In genomic region chr2:142220239-142220638, GRCh38 we compare ENCODE assay signal across 18 cellular contexts.
"Had no signal": no experiment of that assay in that cellular context is flagged by ENCODE, and none has a peak within 500 bp of the region (broad histone marks: within the 10 kb centered on the region; RNA-seq: fewer than 3 reads in every experiment).

No MANE protein-coding gene starts in this region.

- H3K27ac ChIP-seq: gastrocnemius medialis, heart right ventricle, neutrophil, spleen, tibial artery, upper lobe of right lung, vagina had no signal

- H3K4me1 ChIP-seq: gastrocnemius medialis, heart right ventricle, spleen, tibial artery, upper lobe of right lung, vagina had no signal

- H3K4me3 ChIP-seq: gastrocnemius medialis, heart right ventricle, mucosa of descending colon, spleen, tibial artery, upper lobe of right lung, vagina had no signal

- H3K4me3 Mint-ChIP-seq: endodermal cell; naive thymus-derived CD8-positive, alpha-beta T cell; stimulated activated memory B cell treated with anti-CD40 and anti-IgM and Interleukin-4, amounts not matched to agents 10 μg/mL and 1 μg/mL and 100 μg/mL, for 72 hours; stimulated activated naive CD8-positive, alpha-beta T cell treated with anti-CD3 and anti-CD28 coated beads, Interleukin-15, Interleukin-2, amounts not matched to agents 100 ng/mL and 50 ng/mL, for 24 hours had no signal

- H3K9me3 Mint-ChIP-seq: endodermal cell had no signal

- H3K27me3 Mint-ChIP-seq: naive thymus-derived CD8-positive, alpha-beta T cell; stimulated activated naive CD8-positive, alpha-beta T cell treated with anti-CD3 and anti-CD28 coated beads, Interleukin-15, Interleukin-2, amounts not matched to agents 100 ng/mL and 50 ng/mL, for 24 hours had no signal

- H3K4me1 Mint-ChIP-seq: naive thymus-derived CD8-positive, alpha-beta T cell; stimulated activated memory B cell treated with anti-CD40 and anti-IgM and Interleukin-4, amounts not matched to agents 10 μg/mL and 1 μg/mL and 100 μg/mL, for 72 hours had no signal

- H3K27me3 ChIP-seq: gastrocnemius medialis, heart right ventricle, neutrophil, spleen, tibial artery, upper lobe of right lung, vagina had no signal

- H3K27ac Mint-ChIP-seq: endodermal cell; naive thymus-derived CD8-positive, alpha-beta T cell; stimulated activated memory B cell treated with anti-CD40 and anti-IgM and Interleukin-4, amounts not matched to agents 10 μg/mL and 1 μg/mL and 100 μg/mL, for 72 hours; stimulated activated naive CD8-positive, alpha-beta T cell treated with anti-CD3 and anti-CD28 coated beads, Interleukin-15, Interleukin-2, amounts not matched to agents 100 ng/mL and 50 ng/mL, for 24 hours had no signal

- DNase-seq: effector CD4-positive, alpha-beta T cell; endodermal cell; gastrocnemius medialis; hypothalamus; islet precursor cell; mucosa of descending colon; naive thymus-derived CD8-positive, alpha-beta T cell; spleen; stimulated activated CD4-positive, alpha-beta T cell treated with anti-CD3 and anti-CD28 coated beads, Interleukin-15, amount 100 ng/mL, for 24 hours; stimulated activated CD4-positive, alpha-beta T cell treated with anti-CD3 and anti-CD28 coated beads, Interleukin-1b, Interleukin-23, amount 100 ng/mL, for 48 hours; stimulated activated CD4-positive, alpha-beta T cell treated with anti-CD3 and anti-CD28 coated beads, Interleukin-4, amount 100 ng/mL, for 24 hours; tibial artery; upper lobe of right lung had no signal

- H3K36me3 Mint-ChIP-seq: stimulated activated memory B cell treated with anti-CD40 and anti-IgM and Interleukin-4, amounts not matched to agents 10 μg/mL and 1 μg/mL and 100 μg/mL, for 72 hours had no signal

- H3K9me3 ChIP-seq: gastrocnemius medialis, heart right ventricle, mucosa of descending colon, tibial artery, upper lobe of right lung, vagina had no signal

- H3K36me3 ChIP-seq: gastrocnemius medialis, heart right ventricle, neutrophil, spleen, tibial artery, upper lobe of right lung, vagina had no signal
